9 cellular contexts compared by ENCODE assay signal in genomic region chr2:223069465-223069864, GRCh38. TPM values are rescaled to one million over a fixed set of nuclear protein-coding genes. Genes with fewer than 3 reads are reported as not detected.
"Had no signal": no experiment of that assay in that cellular context is flagged by ENCODE, and none has a peak within 500 bp of the region (broad histone marks: within the 10 kb centered on the region; RNA-seq: fewer than 3 reads in every experiment).

No MANE protein-coding gene starts in this region.

- ATAC-seq: GM12878 had no signal

- DNase-seq: GDM1, GF-D8 had no signal

- FAIRE-seq: G401.6, GM12878, GM12891, GM12892, GM18507, GM19239 had no signal

- H3K4me3 ChIP-seq: GM12878 had no signal

RNA-seq across cellular contexts. Expression of gene KCNE4, which starts 17.5 kb away (rescaled TPM):
- total RNA-seq: G401, GM12878 had no signal
